8 cellular contexts compared by ENCODE assay signal in the genomic region with DNA sequence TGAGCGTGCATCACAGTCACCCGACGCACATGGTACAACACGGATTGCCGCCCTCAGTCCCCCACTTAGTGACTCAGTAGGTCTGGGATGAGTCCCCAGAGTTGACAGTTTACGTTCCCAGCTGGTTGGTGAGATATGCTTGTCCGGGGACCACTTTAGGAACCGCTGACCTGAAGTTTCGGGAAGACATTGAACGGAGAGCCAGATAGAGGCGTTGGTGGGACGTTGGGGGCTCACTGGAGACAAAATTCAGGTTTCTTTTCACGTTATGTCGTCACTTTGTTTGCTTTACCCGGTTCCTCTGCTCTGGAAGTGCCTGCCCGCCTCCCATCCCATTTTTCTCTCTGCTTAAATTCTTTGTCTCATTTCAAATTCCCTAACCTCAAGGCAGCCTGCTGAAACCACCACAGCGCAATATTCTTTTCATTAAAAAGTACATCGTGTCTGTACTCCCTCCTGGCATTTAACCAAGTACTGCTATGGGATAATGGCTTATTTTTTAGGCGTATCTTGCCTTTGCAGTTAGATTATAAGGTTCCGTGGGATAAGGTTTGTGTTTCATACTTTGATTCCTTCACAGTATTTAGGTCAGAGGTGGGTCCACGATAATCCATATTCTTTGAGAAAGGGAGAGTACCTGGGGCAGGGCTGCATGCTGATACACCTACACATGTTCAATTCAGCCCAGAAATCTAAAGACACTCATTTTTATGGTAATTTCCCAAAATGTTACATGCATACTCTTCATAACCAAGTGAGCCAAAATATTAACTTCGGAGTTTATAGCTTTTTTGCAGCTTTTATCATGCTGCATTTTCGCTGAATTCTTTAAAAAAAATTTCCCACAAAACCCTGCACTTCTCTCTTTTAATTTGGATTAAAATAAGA. TPM values are rescaled to one million over a fixed set of nuclear protein-coding genes. Genes with fewer than 3 reads are reported as not detected.
DNase-seq lines count a peak whose midpoint lies in the region; TF ChIP-seq lines count a peak whose summit lies in the region.

No MANE protein-coding gene starts in this region.

- peak overlapping the region in 1 of 2 experiments; percentile 47 for H3K4ac ChIP-seq in mesenchymal stem cell (ENCODE audit: low read depth in 1 of 2, low read length in 2 of 2)

- H3K4me3 Mint-ChIP-seq in brain = peak overlapping the region; percentile 85 to 95 (median 91)

- H3K9me3 Mint-ChIP-seq in brain = peaks cover 0 to 7% (median 0%) of the 10 kb centered on the region in 5 experiments

- DNase-seq in AG09309 (ENCODE audit: low read depth) (no peak), mesenchymal stem cell (peak; percentile 83), NCI-H510A treated with DMSO at 0.1 percent for 48 hours (lab: John Stamatoyannopoulos, UW) (no peak), hippocampal formation (lab: John Stamatoyannopoulos, UW) (no peak), GM10266 (ENCODE audit: extremely low spot score) (no peak), T-helper 9 cell (no peak)

- no peak overlapping the region for H2AK5ac ChIP-seq in mesenchymal stem cell (ENCODE audit: low read length, severe bottlenecking)

- peak overlapping the region; percentile 72 for H3K4me3 ChIP-seq in AG09309 (ENCODE audit: control insufficient read depth, low read depth, low read length)
- peak overlapping the region; percentile 82 for H3K4me3 ChIP-seq in HUES6 (ENCODE audit: low read depth, low read length)
- peak overlapping the region; percentile 84 to 90 for H3K4me3 ChIP-seq in mesenchymal stem cell (ENCODE audit: insufficient read depth in 1 of 2, low read depth in 1 of 2, low read length in 2 of 2)

- peaks cover 65% of the 10 kb centered on the region for H3K4me1 Mint-ChIP-seq in brain

- peaks cover 10% of the 10 kb centered on the region for H3K79me1 ChIP-seq in mesenchymal stem cell (replicated peaks; ENCODE audit: low read length, poor library complexity, severe bottlenecking)

- peaks cover 19% of the 10 kb centered on the region for H3K36me3 Mint-ChIP-seq in brain

- H3K27ac Mint-ChIP-seq in brain = peak overlapping the region; percentile 95 to 98 (median 98)

- H2AFZ ChIP-seq in mesenchymal stem cell (ENCODE audit: low read depth, low read length) = peak overlapping the region; percentile 91

- no peak overlapping the region for H3K14ac ChIP-seq in mesenchymal stem cell (ENCODE audit: low read length in 2 of 2)

- H3K18ac ChIP-seq in mesenchymal stem cell (ENCODE audit: low read depth in 1 of 2, low read length in 2 of 2) = peak overlapping the region; percentile 68 to 72

- peak overlapping the region; percentile 39 for H4K91ac ChIP-seq in mesenchymal stem cell (ENCODE audit: low read length)

- TF ChIP-seq CTCF in AG09309 (IDR thresholded peaks at IDR 0.05; ENCODE audit: control insufficient read depth, insufficient read depth, low read depth, low read length, missing control alignments) = no peak
- no peak for TF ChIP-seq CTCF in brain (conservative IDR thresholded peaks at IDR 0.05)
- TF ChIP-seq CTCF in GM10266 (IDR thresholded peaks at IDR 0.05; ENCODE audit: control insufficient read depth, insufficient read depth, low read depth, missing control alignments) = no peak

- H3K36me3 ChIP-seq in HUES6 (ENCODE audit: control insufficient read depth, insufficient read depth, low read length) (peaks cover 11% of the 10 kb centered on the region), mesenchymal stem cell (ENCODE audit: control insufficient read depth in 1 of 2, insufficient read depth in 2 of 2, low read depth in 1 of 2, low read length in 2 of 2) (peaks cover 5 to 22% of the 10 kb centered on the region in 2 experiments)

- H2BK5ac ChIP-seq in mesenchymal stem cell (ENCODE audit: low read depth, low read length, poor library complexity, severe bottlenecking) = no peak overlapping the region

- 24% methylated on average over 21 of the region's 23 CpGs for WGBS in mesenchymal stem cell

- peak overlapping the region in 1 of 2 experiments; percentile 89 for H3K23ac ChIP-seq in mesenchymal stem cell (ENCODE audit: low read length in 2 of 2)

- peak overlapping the region; percentile 98 for H3K4me2 ChIP-seq in mesenchymal stem cell (ENCODE audit: low read length, poor library complexity, severe bottlenecking)

- H3K27me3 Mint-ChIP-seq in brain = peaks cover 7% of the 10 kb centered on the region

- peak overlapping the region; percentile 37 for H4K8ac ChIP-seq in mesenchymal stem cell (ENCODE audit: low read length)

- H3K9me3 ChIP-seq in HUES6 (ENCODE audit: control insufficient read depth, insufficient read depth, low read depth, low read length) (peaks cover 3% of the 10 kb centered on the region; the same call in 1 of the 2 replicates), mesenchymal stem cell (ENCODE audit: control insufficient read depth, low read length) (no peaks in the 10 kb centered on the region)

- no peak overlapping the region for H2BK15ac ChIP-seq in mesenchymal stem cell (ENCODE audit: low read depth, poor library complexity, severe bottlenecking)

- H2BK12ac ChIP-seq in mesenchymal stem cell (ENCODE audit: low read length in 2 of 2) = no peak overlapping the region

- no peak overlapping the region for H2BK120ac ChIP-seq in mesenchymal stem cell (ENCODE audit: low read depth, low read length)

- H3K27me3 ChIP-seq in HUES6 (ENCODE audit: control insufficient read depth, insufficient read depth, low read length) (no peaks in the 10 kb centered on the region), mesenchymal stem cell (ENCODE audit: control insufficient read depth in 1 of 2, insufficient read depth in 1 of 2, low read length in 2 of 2) (no peaks in the 10 kb centered on the region)

- H3K4me1 ChIP-seq in HUES6 (ENCODE audit: control insufficient read depth, insufficient read depth, low read length) (peaks cover 9% of the 10 kb centered on the region), mesenchymal stem cell (ENCODE audit: control insufficient read depth, insufficient read depth, low read depth, low read length) (peaks cover 8% of the 10 kb centered on the region)

- H3K27ac ChIP-seq in HUES6 (ENCODE audit: low read depth, low read length) (no peak overlapping the region), mesenchymal stem cell (ENCODE audit: low read length, poor library complexity, severe bottlenecking) (peak overlapping the region; percentile 25)

- H3K9ac ChIP-seq in HUES6 (ENCODE audit: low read length) = peak overlapping the region; percentile 80
- peak overlapping the region; percentile 97 for H3K9ac ChIP-seq in mesenchymal stem cell (ENCODE audit: low read length)

RNA-seq across cellular contexts. Expression of gene LMLN, which starts 0.9 kb away (rescaled TPM):
- polyA plus RNA-seq in brain (ENCODE audit: insufficient read depth, low read depth, low replicate concordance) = 1.5 TPM
- polyA plus RNA-seq in mesenchymal stem cell (2013, experiment 1 of 2) = 5.8 TPM
- 5.2 TPM for polyA plus RNA-seq in mesenchymal stem cell (2013, experiment 2 of 2)

RNA-seq across cellular contexts. Expression of gene RPL35A, which starts 10.9 kb away (rescaled TPM):
- 1,779 TPM for polyA plus RNA-seq in brain (ENCODE audit: insufficient read depth, low read depth, low replicate concordance)
- polyA plus RNA-seq in mesenchymal stem cell (2013, experiment 1 of 2) = 2,543 TPM
- 2,470 TPM for polyA plus RNA-seq in mesenchymal stem cell (2013, experiment 2 of 2)
